8 cellular contexts compared by ENCODE assay signal in genomic region chr7:100516135-100516812, GRCh38. TPM values are rescaled to one million over a fixed set of nuclear protein-coding genes. Genes with fewer than 3 reads are reported as not detected.
DNase-seq lines count a peak whose midpoint lies in the region; ATAC-seq and TF ChIP-seq lines count a peak whose summit lies in the region.

No MANE protein-coding gene starts in this region.

- H3K79me2 ChIP-seq in HCT116 (ENCODE audit: insufficient read depth, low read length): no peaks in the 10 kb centered on the region

- CTCF ChIA-PET in BJ (lab: Yijun Ruan, JAX) (interaction anchor here (0.8 to 1.7 kb wide), 4 partner anchors 11 to 177 kb away, joined by 3 to 4 read pairs (median 3); no protein-coding TSS in a partner anchor), HCT116 (lab: Charles Lee) (no interaction called here)

- WGBS in esophagus squamous epithelium, 2 donors: 11 to 15% methylated on average over 4 of the region's 4 CpGs

- BruUV-seq in HCT116 (replicated peaks; lab: Mats Ljungman, UMichigan): no TSS peak

- POLR2A ChIA-PET in BJ (lab: Charles Lee) (interaction anchor here (0.5 to 0.7 kb wide), 2 partner anchors 35 to 86 kb away, joined by 3 to 11 read pairs; partner anchors contain the start of gene PCOLCE), HCT116 (lab: Charles Lee) (no interaction called here)

- H3K9ac ChIP-seq in HCT116 (ENCODE audit: low read length): no peak overlapping the region

- intact Hi-C loops in HCT116 (cut with micrococcal nuclease): no loop called here
- intact Hi-C loops in esophagus squamous epithelium (cut with DNase I): no loop called here

- peak overlapping the region; percentile 57 for H2AFZ ChIP-seq in HCT116 (ENCODE audit: low read depth, low read length, poor library complexity, severe bottlenecking)

- no peak overlapping the region for H3K4me2 ChIP-seq in HCT116 (ENCODE audit: low read length)

- H3K36me3 ChIP-seq in BJ (ENCODE audit: control insufficient read depth, insufficient read depth, low read length) (no peaks in the 10 kb centered on the region), HCT116 (ENCODE audit: control insufficient read depth in 1 of 2, insufficient read depth in 2 of 2, low read length in 2 of 2) (no peaks in the 10 kb centered on the region), WERI-Rb-1 (no peaks in the 10 kb centered on the region), esophagus squamous epithelium (no peaks in the 10 kb centered on the region)

- no peak for TF ChIP-seq RAD21 in HCT116 (IDR thresholded peaks at IDR 0.05; ENCODE audit: low read depth)

- H3K9me3 ChIP-seq in HCT116 (ENCODE audit: control insufficient read depth in 1 of 2, insufficient read depth in 1 of 2, low read depth in 1 of 2, low read length in 2 of 2) (no peaks in the 10 kb centered on the region), WERI-Rb-1 (ENCODE audit: severe bottlenecking) (no peaks in the 10 kb centered on the region), esophagus squamous epithelium (no peaks in the 10 kb centered on the region)

- DNase-seq in BJ (ENCODE audit: low read depth): peak; percentile 78
- DNase-seq in HCT116 (ENCODE audit: low read depth, low spot score): no peak
- peak; percentile 11 for DNase-seq in WERI-Rb-1
- DNase-seq in esophagus squamous epithelium (lab: John Stamatoyannopoulos, UW): no peak
- peak; percentile 79 for DNase-seq in smooth muscle cell of the brain vasculature (ENCODE audit: low read depth, low spot score)
- DNase-seq in glutamatergic neuron: no peak
- no peak for DNase-seq in Kasumi-1 (lab: John Stamatoyannopoulos, UW)
- DNase-seq in coronary artery (ENCODE audit: low spot score): no peak

- no peaks in the 10 kb centered on the region for H3K9me3 Mint-ChIP-seq in glutamatergic neuron (ENCODE audit: unreplicated experiment)

- H4K20me1 ChIP-seq in HCT116 (ENCODE audit: insufficient read depth): no peaks in the 10 kb centered on the region

- no peak overlapping the region for H3K27ac Mint-ChIP-seq in glutamatergic neuron (ENCODE audit: unreplicated experiment)

- H3K4me1 Mint-ChIP-seq in glutamatergic neuron (ENCODE audit: low read depth, unreplicated experiment): no peaks in the 10 kb centered on the region

- peaks cover 2% of the 10 kb centered on the region for H3K27me3 Mint-ChIP-seq in glutamatergic neuron (ENCODE audit: unreplicated experiment)

- H3K9me2 ChIP-seq in HCT116 (ENCODE audit: insufficient read depth): no peaks in the 10 kb centered on the region

- RAD21 ChIA-PET in HCT116 (lab: Charles Lee; ENCODE audit: low non-redundant PET in 1 of 2, low total read pairs in 2 of 2, uncharacterized antibody in 2 of 2, unreplicated experiment in 2 of 2): no interaction called here

- H3K27me3 ChIP-seq in BJ (ENCODE audit: control insufficient read depth, insufficient read depth, low read length): 0 out of 2 replicates have a peak, but pooled peaks cover 3% of the 10 kb centered on the region
- H3K27me3 ChIP-seq in HCT116 (ENCODE audit: insufficient read depth, low read length): no peaks in the 10 kb centered on the region
- no peaks in the 10 kb centered on the region for H3K27me3 ChIP-seq in WERI-Rb-1 (ENCODE audit: insufficient read depth, low read depth, severe bottlenecking)
- H3K27me3 ChIP-seq in esophagus squamous epithelium: no peaks in the 10 kb centered on the region

- no peak for TF ChIP-seq CTCF in BJ (IDR thresholded peaks at IDR 0.05; ENCODE audit: insufficient read depth, low read depth, low read length)
- no peak for TF ChIP-seq CTCF in HCT116 (IDR thresholded peaks at IDR 0.05 in 2 of 3, conservative IDR thresholded peaks at IDR 0.05 in 1 of 3; ENCODE audit: borderline replicate concordance in 1 of 3, insufficient read depth in 1 of 3, low read depth in 2 of 3, low read length in 2 of 3)
- no peak for TF ChIP-seq CTCF in WERI-Rb-1 (IDR thresholded peaks at IDR 0.05; ENCODE audit: low read depth, low read length)
- no peak for TF ChIP-seq CTCF in esophagus squamous epithelium (IDR thresholded peaks at IDR 0.05)
- no peak for TF ChIP-seq CTCF in glutamatergic neuron (IDR thresholded peaks at IDR 0.05; ENCODE audit: partially characterized antibody, unreplicated experiment)
- TF ChIP-seq CTCF in coronary artery (IDR thresholded peaks at IDR 0.05): no peak

- TF ChIP-seq POLR2A in HCT116 (IDR thresholded peaks at IDR 0.05; ENCODE audit: borderline replicate concordance, extremely low read depth, insufficient read depth, insufficient read length) (no peak), esophagus squamous epithelium (IDR thresholded peaks at IDR 0.05) (no peak)

- H3K36me3 Mint-ChIP-seq in glutamatergic neuron (ENCODE audit: unreplicated experiment): no peaks in the 10 kb centered on the region

- H3K4me1 ChIP-seq in HCT116 (ENCODE audit: control insufficient read depth in 1 of 2, insufficient read depth in 2 of 2, low read length in 2 of 2) (peaks cover 10 to 24% of the 10 kb centered on the region in 2 experiments), esophagus squamous epithelium (peaks cover 15 to 26% (median 18%) of the 10 kb centered on the region in 3 donors)

- H3K27ac ChIP-seq in HCT116 (ENCODE audit: low read depth, low read length) (no peak overlapping the region), WERI-Rb-1 (no peak overlapping the region), esophagus squamous epithelium (peak overlapping the region; percentile 6 to 66 (median 40)), coronary artery (no peak overlapping the region)

- H3K4me3 Mint-ChIP-seq in glutamatergic neuron (ENCODE audit: unreplicated experiment): no peak overlapping the region

- no peak overlapping the region for H3K4me3 ChIP-seq in BJ (ENCODE audit: low read depth, low read length)
- H3K4me3 ChIP-seq in HCT116 (replicated peaks in 1 of 2; ENCODE audit: low read depth in 1 of 2, low read length in 2 of 2): no peak overlapping the region
- no peak overlapping the region for H3K4me3 ChIP-seq in WERI-Rb-1 (ENCODE audit: low read depth, low read length)
- no peak overlapping the region for H3K4me3 ChIP-seq in esophagus squamous epithelium
- no peak overlapping the region for H3K4me3 ChIP-seq in coronary artery

- ATAC-seq in HCT116: peak; percentile 54

TF ChIP-seq in HCT116, 20 proteins besides CTCF, POLR2A, EP300 and RAD21:
- TF ChIP-seq MAX (IDR thresholded peaks at IDR 0.05): no peak
- no peak for TF ChIP-seq EZH2phosphoT487 (IDR thresholded peaks at IDR 0.05; ENCODE audit: borderline replicate concordance)
- no peak for TF ChIP-seq CEBPB (IDR thresholded peaks at IDR 0.05; ENCODE audit: low read depth)
- no peak for TF ChIP-seq YY1 (IDR thresholded peaks at IDR 0.05; ENCODE audit: extremely low read depth, insufficient replicate concordance, low read depth, low read length)
- TF ChIP-seq ZNF274 (IDR thresholded peaks at IDR 0.05; ENCODE audit: low read depth, low read length): no peak
- no peak for TF ChIP-seq SP1 (IDR thresholded peaks at IDR 0.05; ENCODE audit: low read depth)
- no peak for TF ChIP-seq EZH2 (IDR thresholded peaks at IDR 0.05)

RNA-seq across cellular contexts. Expression of gene AGFG2, which starts 22.7 kb away (rescaled TPM):
- polyA plus RNA-seq in BJ (2011; rRNA removed): 6.3 and 10.9 TPM in 2 replicates
- 4.2 and 7.7 TPM in 2 replicates for polyA minus RNA-seq in BJ (2011; rRNA and poly(A)+ RNA removed)
- total RNA-seq in HCT116 (2021; ENCODE audit: unreplicated experiment): 14.0 TPM
- polyA plus RNA-seq in HCT116 (2012): 7.8 and 9.2 TPM in 2 replicates
- total RNA-seq in esophagus squamous epithelium: 10 to 100 TPM; 14.5 to 49.2 (median 26.6) TPM
- total RNA-seq in glutamatergic neuron (ENCODE audit: unreplicated experiment): 5.7 TPM

RNA-seq across cellular contexts. Expression of gene NYAP1, which starts 32.5 kb away (rescaled TPM):
- polyA plus RNA-seq in BJ (2011; rRNA removed): 0.10 and 0.15 TPM in 2 replicates
- not detected in 2 replicates for polyA minus RNA-seq in BJ (2011; rRNA and poly(A)+ RNA removed)
- total RNA-seq in HCT116 (2021; ENCODE audit: unreplicated experiment) (6.7 TPM), esophagus squamous epithelium (1 to 10 TPM in 1 of 4 donors, under 1 TPM in 2, not detected in 1; 0.31 to 1.1 (median 0.57) TPM), glutamatergic neuron (ENCODE audit: unreplicated experiment) (36.6 TPM)
- polyA plus RNA-seq in HCT116 (2012): 4.7 and 5.0 TPM in 2 replicates

RNA-seq across cellular contexts. Expression of gene TSC22D4, which starts 37.3 kb away (rescaled TPM):
- 9.7 and 20.7 TPM in 2 replicates for polyA plus RNA-seq in BJ (2011; rRNA removed)
- 7.5 and 9.5 TPM in 2 replicates for polyA minus RNA-seq in BJ (2011; rRNA and poly(A)+ RNA removed)
- total RNA-seq in HCT116 (2021; ENCODE audit: unreplicated experiment) (36.9 TPM), esophagus squamous epithelium (10 to 100 TPM; 29.2 to 65.0 (median 33.7) TPM), glutamatergic neuron (ENCODE audit: unreplicated experiment) (39.6 TPM)
- polyA plus RNA-seq in HCT116 (2012): 24.9 and 27.4 TPM in 2 replicates

RNA-seq across cellular contexts. Expression of gene SPACDR, which starts 52.2 kb away (rescaled TPM):
- 0.21 and 0.32 TPM in 2 replicates for polyA plus RNA-seq in BJ (2011; rRNA removed)
- polyA minus RNA-seq in BJ (2011; rRNA and poly(A)+ RNA removed): 0.38 TPM in 1 of 2 replicates, not detected in the other
- 1.7 TPM for total RNA-seq in HCT116 (2021; ENCODE audit: unreplicated experiment)
- 1.1 TPM in 2 replicates for polyA plus RNA-seq in HCT116 (2012)
- not detected for total RNA-seq in esophagus squamous epithelium
- total RNA-seq in glutamatergic neuron (ENCODE audit: unreplicated experiment): 1.7 TPM

RNA-seq across cellular contexts. Expression of gene SAP25, which starts 57.4 kb away (rescaled TPM):
- polyA plus RNA-seq in BJ (2011; rRNA removed): 0.20 and 0.34 TPM in 2 replicates
- not detected in 2 replicates for polyA minus RNA-seq in BJ (2011; rRNA and poly(A)+ RNA removed)
- total RNA-seq in HCT116 (2021; ENCODE audit: unreplicated experiment) (4.4 TPM), esophagus squamous epithelium (1 to 10 TPM in 1 of 4 donors, under 1 TPM in 1, not detected in 2; 0.38 to 1.8 TPM), glutamatergic neuron (ENCODE audit: unreplicated experiment) (8.0 TPM)
- polyA plus RNA-seq in HCT116 (2012): 2.9 and 3.0 TPM in 2 replicates

Comparison
In these comparisons a context has a peak if more than half of its experiments do, and no peak if none do; other contexts are left out.
1. DNase-seq: peak in BJ (single experiment), WERI-Rb-1 (single experiment) and smooth muscle cell of the brain vasculature (single experiment); none in HCT116 (single experiment), esophagus squamous epithelium (single experiment), glutamatergic neuron (single experiment), Kasumi-1 (0 of 2) and coronary artery (single experiment).
2. H3K27ac ChIP-seq: peak in esophagus squamous epithelium (4 of 4); none in HCT116 (single experiment), WERI-Rb-1 (single experiment) and coronary artery (0 of 2).